Comparison of ENCODE assay signal across 10 cellular contexts in the genomic region with DNA sequence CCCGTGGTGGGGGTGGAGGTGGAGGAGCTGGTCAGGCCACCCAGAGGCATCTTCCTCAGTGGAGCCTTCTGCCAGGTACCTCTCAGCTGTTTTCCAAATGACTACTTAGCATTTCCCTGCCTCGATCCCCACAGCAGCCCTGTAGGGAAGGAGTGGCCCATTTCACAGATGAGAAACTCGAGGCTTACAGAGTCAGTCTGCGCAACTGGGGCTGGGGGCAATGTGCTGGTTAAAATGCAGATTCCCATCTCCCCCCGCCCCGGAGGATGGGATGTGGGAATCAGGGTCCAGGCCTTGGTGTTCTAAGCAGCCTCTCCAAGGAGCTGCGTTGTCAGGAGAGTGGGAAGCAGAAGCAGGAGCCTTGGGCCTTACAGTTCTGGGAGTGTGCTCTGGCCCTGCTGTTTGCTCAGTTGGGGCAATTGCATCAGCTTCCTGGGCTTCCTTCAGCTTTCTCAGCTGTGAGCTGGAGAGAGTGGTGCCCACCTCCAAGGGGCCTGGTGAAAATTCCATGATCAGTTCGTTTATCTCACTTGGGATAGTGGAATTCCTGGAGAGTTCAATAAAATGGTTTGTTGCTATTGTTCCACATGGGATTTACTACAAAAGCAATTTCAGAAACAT. TPM values are rescaled to one million over a fixed set of nuclear protein-coding genes. Genes with fewer than 3 reads are reported as not detected.
DNase-seq lines count a peak whose midpoint lies in the region; ATAC-seq and TF ChIP-seq lines count a peak whose summit lies in the region.
"Had no signal": no experiment of that assay in that cellular context is flagged by ENCODE, and none has a peak within 500 bp of the region (broad histone marks: within the 10 kb centered on the region; RNA-seq: fewer than 3 reads in every experiment).

No MANE protein-coding gene starts in this region.

- WGBS in GM23248 (ENCODE audit: low coverage in 1 of 2, low lambda C conversion rate in 2 of 2, missing lambda C conversion rate in 2 of 2), 2 experiments, result 53 to 58% methylated on average over 8 of the region's 8 CpGs
- WGBS in heart left ventricle, 4 donors, result 87 to 91% (median 89%) methylated on average over 8 of the region's 8 CpGs
- WGBS in smooth muscle cell (ENCODE audit: low lambda C conversion rate), result 84% methylated on average over 8 of the region's 8 CpGs

- no peaks in the 10 kb centered on the region for H3K9me3 ChIP-seq in GM23248 (ENCODE audit: low read depth)
- no peaks in the 10 kb centered on the region for H3K9me3 ChIP-seq in heart left ventricle
- no peaks in the 10 kb centered on the region for H3K9me3 ChIP-seq in smooth muscle cell (replicated peaks; ENCODE audit: low read depth)

- peaks cover 55% of the 10 kb centered on the region for H3F3A ChIP-seq in GM23248 (ENCODE audit: insufficient read depth)
- no peaks in the 10 kb centered on the region for H3F3A ChIP-seq in smooth muscle cell (ENCODE audit: low read depth)

- no peak overlapping the region for H2AFZ ChIP-seq in GM23248
- no peak overlapping the region for H2AFZ ChIP-seq in smooth muscle cell (ENCODE audit: low read depth)

- H3K27me3 ChIP-seq in GM23248 (replicated peaks; ENCODE audit: insufficient read depth) (no peaks in the 10 kb centered on the region), heart left ventricle (no peaks in the 10 kb centered on the region), smooth muscle cell (ENCODE audit: low read depth) (no peaks in the 10 kb centered on the region)

- in situ Hi-C loops in GM23248 (cut with MboI), result no loop called here

- H3K9ac ChIP-seq in GM23248 (peak overlapping the region; percentile 77), smooth muscle cell (ENCODE audit: low read depth) (no peak overlapping the region)

- no peak for TF ChIP-seq CTCF in activated CD8-positive, alpha-beta T cell treated with anti-CD3 and anti-CD28 coated beads for 36 hours (IDR thresholded peaks at IDR 0.05)
- TF ChIP-seq CTCF in heart left ventricle (IDR thresholded peaks at IDR 0.05) (no peak), smooth muscle cell (IDR thresholded peaks at IDR 0.05; ENCODE audit: borderline replicate concordance, insufficient read depth, poor library complexity, severe bottlenecking) (no peak)

- CTCF ChIA-PET in activated CD8-positive, alpha-beta T cell treated with anti-CD3 and anti-CD28 coated beads for 36 hours (lab: Charles Lee), result interaction anchor here (1.7 kb wide), 1 partner anchor 81 kb away, joined by 3 read pairs; no protein-coding TSS in a partner anchor

- H3K4me2 ChIP-seq in GM23248 (ENCODE audit: unreplicated experiment) (no peak overlapping the region), smooth muscle cell (no peak overlapping the region)

- H3K36me3 Mint-ChIP-seq in activated CD8-positive, alpha-beta T cell treated with anti-CD3 and anti-CD28 coated beads for 36 hours (ENCODE audit: low read depth), result peaks cover 3% of the 10 kb centered on the region

- no peaks in the 10 kb centered on the region for H3K27me3 Mint-ChIP-seq in activated CD8-positive, alpha-beta T cell treated with anti-CD3 and anti-CD28 coated beads for 36 hours
- H3K27me3 Mint-ChIP-seq: activated T-helper 17 cell treated with anti-CD3 and anti-CD28 coated beads, Interleukin-2, amount 50 U/mL, for 72 hours had no signal

- POLR2A ChIA-PET in activated CD8-positive, alpha-beta T cell treated with anti-CD3 and anti-CD28 coated beads for 36 hours (lab: Charles Lee), result interaction anchor here (1.8 kb wide), 1 partner anchor 12 kb away, joined by 4 read pairs; no protein-coding TSS in a partner anchor

- no peaks in the 10 kb centered on the region for H3K9me3 Mint-ChIP-seq in activated CD8-positive, alpha-beta T cell treated with anti-CD3 and anti-CD28 coated beads for 36 hours
- H3K9me3 Mint-ChIP-seq: activated T-helper 17 cell treated with anti-CD3 and anti-CD28 coated beads, Interleukin-2, amount 50 U/mL, for 72 hours had no signal

- H3K4me3 ChIP-seq in GM23248 (no peak overlapping the region), heart left ventricle (no peak overlapping the region), smooth muscle cell (no peak overlapping the region)

- ATAC-seq in activated CD8-positive, alpha-beta T cell treated with anti-CD3 and anti-CD28 coated beads for 36 hours, result no peak
- peak in 1 of 4 donors; percentile 8 for ATAC-seq in heart left ventricle

- no peak for TF ChIP-seq POLR2A in heart left ventricle (IDR thresholded peaks at IDR 0.05)

- intact Hi-C loops in activated CD8-positive, alpha-beta T cell treated with anti-CD3 and anti-CD28 coated beads for 36 hours (cut with micrococcal nuclease), result no loop called here
- intact Hi-C loops in heart left ventricle (cut with DNase I), result no loop called here

- H3K27ac Mint-ChIP-seq in activated CD8-positive, alpha-beta T cell treated with anti-CD3 and anti-CD28 coated beads for 36 hours, result peak overlapping the region; percentile 86

- H3K9me2 ChIP-seq in GM23248 (ENCODE audit: insufficient read depth), result no peaks in the 10 kb centered on the region

- H3K27ac ChIP-seq in GM23248, result peak overlapping the region; percentile 82
- H3K27ac ChIP-seq in heart left ventricle, result peak overlapping the region in 7 of 12 donors; percentile 41 to 97 (median 78)
- H3K27ac ChIP-seq in smooth muscle cell (ENCODE audit: low read depth), result peak overlapping the region; percentile 15
- H3K27ac ChIP-seq in substantia nigra (ENCODE audit: low read depth, low read length, poor library complexity, severe bottlenecking), result no peak overlapping the region

- H4K20me1 ChIP-seq in GM23248 (ENCODE audit: insufficient read depth), result no peaks in the 10 kb centered on the region
- H4K20me1 ChIP-seq in smooth muscle cell (ENCODE audit: low read depth), result peaks cover 57% of the 10 kb centered on the region

- DNase-seq in GM23248, result peak; percentile 69
- DNase-seq in activated CD8-positive, alpha-beta T cell treated with anti-CD3 and anti-CD28 coated beads for 36 hours, result peak; percentile 18
- no peak for DNase-seq in heart left ventricle
- no peak for DNase-seq in smooth muscle cell (lab: John Stamatoyannopoulos, UW; ENCODE audit: unreplicated experiment)
- DNase-seq in substantia nigra (lab: John Stamatoyannopoulos, UW), result no peak
- DNase-seq in amniotic stem cell (lab: John Stamatoyannopoulos, UW), result no peak
- no peak for DNase-seq in NCI-H146 treated with DMSO at 0.1 percent for 48 hours (lab: John Stamatoyannopoulos, UW; ENCODE audit: unreplicated experiment)
- no peak for DNase-seq in DMS79 (lab: John Stamatoyannopoulos, UW)
- DNase-seq: NCI-H1436 had no signal

- H3K79me2 ChIP-seq in GM23248 (ENCODE audit: insufficient read depth) (peaks cover 94% of the 10 kb centered on the region), smooth muscle cell (ENCODE audit: low read depth) (peaks cover 81% of the 10 kb centered on the region)

- H3K4me1 ChIP-seq in GM23248 (ENCODE audit: insufficient read depth), result peaks cover 48% of the 10 kb centered on the region
- H3K4me1 ChIP-seq in heart left ventricle, result peaks cover 5 to 73% (median 50%) of the 10 kb centered on the region in 12 donors
- no peaks in the 10 kb centered on the region for H3K4me1 ChIP-seq in smooth muscle cell (ENCODE audit: low read depth)

- peaks cover 62% of the 10 kb centered on the region for H3K4me1 Mint-ChIP-seq in activated CD8-positive, alpha-beta T cell treated with anti-CD3 and anti-CD28 coated beads for 36 hours (ENCODE audit: low read depth)

- H3K36me3 ChIP-seq in GM23248 (ENCODE audit: low read depth), result no peaks in the 10 kb centered on the region
- peaks cover 0 to 7% (median 0%) of the 10 kb centered on the region in 9 donors for H3K36me3 ChIP-seq in heart left ventricle
- no peaks in the 10 kb centered on the region for H3K36me3 ChIP-seq in smooth muscle cell (ENCODE audit: low read depth)

- no peak overlapping the region for H3K4me3 Mint-ChIP-seq in activated CD8-positive, alpha-beta T cell treated with anti-CD3 and anti-CD28 coated beads for 36 hours
- H3K4me3 Mint-ChIP-seq: activated T-helper 17 cell treated with anti-CD3 and anti-CD28 coated beads, Interleukin-2, amount 50 U/mL, for 72 hours had no signal

RNA-seq across cellular contexts. Expression of gene ERGIC1, which starts 19.4 kb away (rescaled TPM):
- 233 and 235 TPM in 2 replicates for total RNA-seq in GM23248 (2014; rRNA removed; shearing (Covaris generic))
- polyA plus RNA-seq in GM23248 (2016; fragmentation: Nextera tagmentation; extraction: Ambion mirVana), result 66.4 and 75.8 TPM in 2 replicates
- 10 to 100 TPM; 56.1 to 57.0 TPM for total RNA-seq in activated CD8-positive, alpha-beta T cell treated with anti-CD3 and anti-CD28 coated beads for 36 hours
- total RNA-seq in heart left ventricle, result 100 to 1,000 TPM in 1 of 9 donors, 10 to 100 TPM in 8; 67.0 to 109 (median 84.9) TPM
- polyA plus RNA-seq in heart left ventricle, result 100 to 1,000 TPM in 1 of 2 donors, 10 to 100 TPM in 1; 66.6 to 115 TPM
- total RNA-seq in smooth muscle cell, result 135 and 140 TPM in 2 replicates
- 33.2 and 38.2 TPM in 2 replicates for polyA plus RNA-seq in smooth muscle cell

Comparison
In these comparisons a context has a peak if more than half of its experiments do, and no peak if none do; other contexts are left out.
1. DNase-seq: peak in GM23248 (single experiment) and activated CD8-positive, alpha-beta T cell treated with anti-CD3 and anti-CD28 coated beads for 36 hours (single experiment); none in heart left ventricle (0 of 5), smooth muscle cell (single experiment), substantia nigra (0 of 49), amniotic stem cell (single experiment), NCI-H146 treated with DMSO at 0.1 percent for 48 hours (single experiment) and DMS79 (single experiment).